ENCODE assay signal across 9 cellular contexts in genomic region chr6:151240861-151241642, GRCh38. TPM values are rescaled to one million over a fixed set of nuclear protein-coding genes. Genes with fewer than 3 reads are reported as not detected.
DNase-seq lines count a peak whose midpoint lies in the region; ATAC-seq and TF ChIP-seq lines count a peak whose summit lies in the region.
"Had no signal": no experiment of that assay in that cellular context is flagged by ENCODE, and none has a peak within 500 bp of the region (broad histone marks: within the 10 kb centered on the region; RNA-seq: fewer than 3 reads in every experiment).

No MANE protein-coding gene starts in this region.

- TF ChIP-seq CTCF in brain microvascular endothelial cell (IDR thresholded peaks at IDR 0.05; ENCODE audit: low read depth, low read length, missing control alignments): peak; percentile 3

- H3K9me3 ChIP-seq in iPS-18c (ENCODE audit: control insufficient read depth, insufficient read depth, low read length): no peaks in the 10 kb centered on the region

- intact Hi-C loops in sciatic nerve (cut with DNase I): no loop called here

- no peaks in the 10 kb centered on the region for H3K27me3 ChIP-seq in brain microvascular endothelial cell (replicated peaks)

- ATAC-seq in sciatic nerve (peak; percentile 48), GM19395 (IDR thresholded peaks at IDR 0.05; ENCODE audit: unreplicated experiment) (no peak)

- DNase-seq in DMS53 (lab: John Stamatoyannopoulos, UW) (peak; percentile 38), DMS53 treated with DMSO at 0.1 percent for 48 hours (lab: John Stamatoyannopoulos, UW; ENCODE audit: unreplicated experiment) (no peak), NCI-H524 (lab: John Stamatoyannopoulos, UW) (peak; percentile 47 to 73), brain microvascular endothelial cell (peak; percentile 64), sciatic nerve (ENCODE audit: low spot score) (peak; percentile 75), mesenteric fat pad (ENCODE audit: low spot score) (no peak)

- H3K36me3 ChIP-seq in brain microvascular endothelial cell (replicated peaks): peaks cover 9% of the 10 kb centered on the region

- peak overlapping the region; percentile 93 for H3K4me3 ChIP-seq in brain microvascular endothelial cell (ENCODE audit: low read depth, low read length)
- H3K4me3 ChIP-seq in iPS-18c (ENCODE audit: insufficient read depth, low read depth, low read length): peak overlapping the region; percentile 90

- in situ Hi-C loops in brain microvascular endothelial cell (cut with HindIII; ENCODE audit: low pct_ligation_motif_present, low sequenced_read_pairs): no loop called here

- peak overlapping the region; percentile 78 for H3K27ac ChIP-seq in brain microvascular endothelial cell
- H3K27ac ChIP-seq: 22Rv1 had no signal

RNA-seq across cellular contexts. Expression of gene AKAP12, which starts 1.3 kb away (rescaled TPM):
- 142 TPM for total RNA-seq in sciatic nerve
- 223 TPM for total RNA-seq in mesenteric fat pad

Comparison
In these comparisons a context has a peak if more than half of its experiments do, and no peak if none do; other contexts are left out.
1. DNase-seq: peak in DMS53 (single experiment), NCI-H524 (2 of 2), brain microvascular endothelial cell (single experiment) and sciatic nerve (single experiment); none in DMS53 treated with DMSO at 0.1 percent for 48 hours (single experiment) and mesenteric fat pad (single experiment).